ENCODE assay signal across 18 cellular contexts in the genomic region with DNA sequence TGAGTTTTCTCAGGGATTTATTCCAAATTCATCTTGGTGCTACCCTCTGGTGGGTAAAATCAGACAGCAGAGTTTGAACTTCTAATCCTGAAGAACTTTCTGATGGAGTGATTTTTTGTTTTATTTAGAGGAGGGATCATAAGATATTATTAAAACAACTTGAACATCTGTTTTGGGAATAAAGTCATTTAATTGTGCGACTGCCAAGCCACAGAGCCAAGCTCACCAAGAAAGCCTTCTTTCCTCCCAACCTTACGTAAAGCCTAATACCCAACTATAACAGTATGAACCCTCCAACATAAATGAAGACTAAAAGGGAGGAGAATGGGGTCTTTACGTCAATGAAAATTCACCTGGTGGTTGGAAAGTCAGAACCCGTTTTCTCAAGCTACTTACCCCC.
"Had no signal": no experiment of that assay in that cellular context is flagged by ENCODE, and none has a peak within 500 bp of the region (broad histone marks: within the 10 kb centered on the region; RNA-seq: fewer than 3 reads in every experiment).

No MANE protein-coding gene starts in this region.

- DNase-seq: dermis blood vessel endothelial cell; effector memory CD4-positive, alpha-beta T cell; head of caudate nucleus; mammary epithelial cell; mesendoderm; midbrain; natural killer cell; occipital lobe; pancreas; right lobe of liver; stimulated activated CD4-positive, alpha-beta T cell treated with anti-CD3 and anti-CD28 coated beads, Interleukin-4, amount 100 ng/mL, for 4 hours; stimulated activated naive CD8-positive, alpha-beta T cell treated with anti-CD3 and anti-CD28 coated beads, Interleukin-15, Interleukin-2, amounts not matched to agents 100 U/mL and 50 U/mL, for 24 hours; substantia nigra; testis; tibial artery had no signal

- H3K4me3 ChIP-seq: coronary artery, esophagus muscularis mucosa, pancreas, right lobe of liver, testis, tibial artery had no signal

- H3K4me1 ChIP-seq: esophagus muscularis mucosa, pancreas, tibial artery had no signal

- H3K36me3 ChIP-seq: esophagus muscularis mucosa, pancreas, right lobe of liver, tibial artery had no signal

- H3K27ac ChIP-seq: coronary artery, esophagus muscularis mucosa, pancreas, right lobe of liver, testis, tibial artery had no signal

- H3K27me3 ChIP-seq: esophagus muscularis mucosa, pancreas, right lobe of liver, testis, tibial artery had no signal

- ATAC-seq: natural killer cell; pancreas; right lobe of liver; stimulated activated memory B cell treated with anti-CD40 and anti-IgM and Interleukin-4, amounts not matched to agents 10 μg/mL and 1 μg/mL and 100 μg/mL, for 72 hours; stimulated activated naive CD8-positive, alpha-beta T cell treated with anti-CD3 and anti-CD28 coated beads, Interleukin-15, Interleukin-2, amounts not matched to agents 100 U/mL and 50 U/mL, for 24 hours had no signal

- H3K9me3 ChIP-seq: esophagus muscularis mucosa, pancreas, right lobe of liver, testis, tibial artery had no signal
